Comparison of ENCODE assay signal across 24 cellular contexts in the genomic region with DNA sequence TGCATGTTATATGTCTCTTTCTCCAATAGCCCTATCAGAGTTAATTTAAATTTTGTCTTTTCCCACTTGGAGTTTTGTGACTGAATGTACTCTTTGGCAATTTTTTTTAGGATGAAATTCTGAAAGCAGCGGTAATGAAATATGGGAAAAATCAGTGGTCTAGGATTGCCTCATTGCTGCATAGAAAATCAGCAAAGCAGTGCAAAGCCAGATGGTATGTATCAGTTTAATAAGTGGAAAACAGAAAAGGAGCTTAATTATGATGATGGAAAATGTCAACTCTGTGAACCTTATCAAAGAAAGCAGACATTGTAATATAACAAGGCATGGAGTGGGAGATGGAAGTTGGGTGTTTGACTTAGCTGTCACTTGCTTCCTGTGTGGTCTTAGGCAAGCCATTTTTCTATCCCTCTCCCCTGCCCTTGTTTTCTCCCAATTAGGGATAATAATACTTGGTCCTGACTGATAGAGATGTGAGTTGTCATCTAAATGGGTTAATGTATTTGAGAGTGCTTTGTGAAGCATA. TPM values are rescaled to one million over a fixed set of nuclear protein-coding genes. Genes with fewer than 3 reads are reported as not detected.
DNase-seq lines count a peak whose midpoint lies in the region; ATAC-seq, FAIRE-seq and TF ChIP-seq lines count a peak whose summit lies in the region.
"Had no signal": no experiment of that assay in that cellular context is flagged by ENCODE, and none has a peak within 500 bp of the region (broad histone marks: within the 10 kb centered on the region; RNA-seq: fewer than 3 reads in every experiment).

No MANE protein-coding gene starts in this region.

- TF ChIP-seq POLR2A in HepG2 (IDR thresholded peaks at IDR 0.05; ENCODE audit: insufficient read depth in 1 of 2, low read depth in 2 of 2, low read length in 2 of 2) (no peak), right lobe of liver (IDR thresholded peaks at IDR 0.05) (no peak), endothelial cell of umbilical vein (IDR thresholded peaks at IDR 0.05; ENCODE audit: low read depth, low read length) (no peak)

- no peak overlapping the region for H3K9ac ChIP-seq in HepG2 (ENCODE audit: insufficient read depth, low read depth, low read length)
- H3K9ac ChIP-seq in endothelial cell of umbilical vein (replicated peaks; ENCODE audit: extremely low read depth, insufficient read depth, low read length): no peak overlapping the region

- POLR2A ChIA-PET in HepG2 (lab: Yijun Ruan, JAX): interaction anchor here (0.7 kb wide), 1 partner anchor 15 kb away, joined by 3 read pairs; no protein-coding TSS in a partner anchor
- POLR2A ChIA-PET in endothelial cell of umbilical vein (lab: Charles Lee): no interaction called here

- no peaks in the 10 kb centered on the region for H3K9me1 ChIP-seq in endothelial cell of umbilical vein (replicated peaks; ENCODE audit: control insufficient read depth, extremely low read depth, insufficient read depth, low read length)

- CTCF ChIA-PET in HepG2 (lab: Yijun Ruan, JAX; ENCODE audit: low intra/inter-chr PET ratio, low total read pairs) (no interaction called here), endothelial cell of umbilical vein (lab: Charles Lee) (no interaction called here)

- TF ChIP-seq EP300 in HepG2 (IDR thresholded peaks at IDR 0.05; ENCODE audit: low read depth in 2 of 2, low read length in 2 of 2) (no peak), HepG2 (CRISPR knock-in tag; IDR thresholded peaks at IDR 0.05; ENCODE audit: borderline replicate concordance) (no peak)

- H3K4me1 ChIP-seq in HepG2 (ENCODE audit: insufficient read depth, low read length) (peaks cover 34% of the 10 kb centered on the region), right lobe of liver (peaks cover 0 to 29% (median 17%) of the 10 kb centered on the region in 4 donors), endothelial cell of umbilical vein (ENCODE audit: control insufficient read depth, extremely low read depth, insufficient read depth, low read length) (peaks cover 22% of the 10 kb centered on the region)

- H4K20me1 ChIP-seq in HepG2 (ENCODE audit: insufficient read depth, low read length): peaks cover 27% of the 10 kb centered on the region
- no peaks in the 10 kb centered on the region for H4K20me1 ChIP-seq in endothelial cell of umbilical vein (replicated peaks; ENCODE audit: control insufficient read depth, extremely low read depth, insufficient read depth, low read length)

- dilution Hi-C loops in endothelial cell of umbilical vein (cut with MboI; ENCODE audit: extremely low pct_ligation_motif_present, low sequenced_read_pairs): no loop called here

- H2AFZ ChIP-seq in HepG2 (ENCODE audit: low read length) (no peak overlapping the region), endothelial cell of umbilical vein (ENCODE audit: low read depth, low read length) (no peak overlapping the region)

- no peak overlapping the region for H3K27ac ChIP-seq in HepG2 (ENCODE audit: extremely low read length, insufficient read depth, low read length)
- H3K27ac ChIP-seq in right lobe of liver: no peak overlapping the region
- H3K27ac ChIP-seq in endothelial cell of umbilical vein (ENCODE audit: insufficient read depth, low read depth, low read length): no peak overlapping the region
- H3K27ac ChIP-seq: brain microvascular endothelial cell, gastroesophageal sphincter, left lung, pancreas, thoracic aorta had no signal

- DNase-seq in HepG2 (ENCODE audit: low spot score) (no peak), right lobe of liver (no peak), SK-N-DZ (ENCODE audit: low spot score) (peak; percentile 23), endothelial cell of umbilical vein (ENCODE audit: low read depth, low spot score) (no peak), C1 segment of cervical spinal cord (lab: John Stamatoyannopoulos, UW) (no peak), NCI-H1105 (lab: John Stamatoyannopoulos, UW) (no peak), NCI-H69 (lab: John Stamatoyannopoulos, UW) (no peak)
- no peak for DNase-seq in stimulated activated naive CD8-positive, alpha-beta T cell treated with anti-CD3 and anti-CD28 coated beads, Interleukin-15, amount 100 ng/mL, for 72 hours
- DNase-seq: activated naive CD4-positive, alpha-beta T cell treated with Interleukin-2 at 50 U/mL for 16 hours; brain microvascular endothelial cell; cortex of kidney; GF-D8; left lung; mucosa of descending colon; NCI-H2029 treated with DMSO at 0.1 percent for 48 hours; NCI-H510A treated with DMSO at 0.1 percent for 48 hours; pancreas; SIG-M5; stimulated activated CD4-positive, alpha-beta T cell treated with anti-CD3 and anti-CD28 coated beads, Interleukin-4, amount 100 ng/mL, for 1 hour; T1000 had no signal

- in situ Hi-C loops in HepG2 (cut with HindIII; ENCODE audit: extremely low pct_ligation_motif_present, low pct_unique_long_range_greater_than_20kb): no loop called here

- TF ChIP-seq CTCF in HepG2 (CRISPR knock-in tag; IDR thresholded peaks at IDR 0.05) (no peak), right lobe of liver (IDR thresholded peaks at IDR 0.05) (no peak), endothelial cell of umbilical vein (IDR thresholded peaks at IDR 0.05; ENCODE audit: extremely low read depth in 1 of 2, insufficient read depth in 1 of 2, low read depth in 1 of 2, low read length in 2 of 2) (no peak)

- no peak for ATAC-seq in HepG2
- ATAC-seq in right lobe of liver: no peak
- ATAC-seq in stimulated activated naive CD8-positive, alpha-beta T cell treated with anti-CD3 and anti-CD28 coated beads, Interleukin-15, amount 100 ng/mL, for 72 hours: no peak
- ATAC-seq: gastroesophageal sphincter, left lung, mucosa of descending colon, pancreas had no signal

- BruUV-seq in HepG2 (replicated peaks; lab: Mats Ljungman, UMichigan) (no TSS peak), endothelial cell of umbilical vein (replicated peaks; lab: Mats Ljungman, UMichigan) (no TSS peak)

- H3K4me2 ChIP-seq in HepG2 (ENCODE audit: low read depth, low read length) (peak overlapping the region; percentile 97), endothelial cell of umbilical vein (ENCODE audit: insufficient read depth, low read length) (no peak overlapping the region)

- intact Hi-C loops in HepG2 (cut with micrococcal nuclease; ENCODE audit: unreplicated experiment) (no loop called here), right lobe of liver (cut with DNase I) (no loop called here), endothelial cell of umbilical vein (cut with micrococcal nuclease) (no loop called here)

- no peaks in the 10 kb centered on the region for H3K9me3 Mint-ChIP-seq in stimulated activated naive CD8-positive, alpha-beta T cell treated with anti-CD3 and anti-CD28 coated beads, Interleukin-15, amount 100 ng/mL, for 72 hours

- H3K4me3 Mint-ChIP-seq in stimulated activated naive CD8-positive, alpha-beta T cell treated with anti-CD3 and anti-CD28 coated beads, Interleukin-15, amount 100 ng/mL, for 72 hours: peak overlapping the region; percentile 96 to 99

- TF ChIP-seq RAD21 in HepG2 (CRISPR knock-in tag; IDR thresholded peaks at IDR 0.05): no peak

- H3K27me3 ChIP-seq in HepG2 (ENCODE audit: control insufficient read depth in 1 of 2, insufficient read depth in 2 of 2, low read length in 2 of 2) (peaks cover 0 to 3% of the 10 kb centered on the region in 2 experiments; a peak in 1 of 5 replicates), right lobe of liver (no peaks in the 10 kb centered on the region), endothelial cell of umbilical vein (ENCODE audit: control insufficient read depth in 2 of 2, insufficient read depth in 2 of 2, low read length in 2 of 2) (no peaks in the 10 kb centered on the region)
- H3K27me3 ChIP-seq: brain microvascular endothelial cell, gastroesophageal sphincter, left lung, pancreas had no signal

- H3K36me3 ChIP-seq in HepG2 (replicated peaks in 1 of 2; ENCODE audit: control insufficient read depth in 1 of 2, insufficient read depth in 2 of 2, low read length in 2 of 2) (peaks cover 17 to 42% of the 10 kb centered on the region in 2 experiments), right lobe of liver (peaks cover 5 to 38% (median 12%) of the 10 kb centered on the region in 4 donors), endothelial cell of umbilical vein (ENCODE audit: control insufficient read depth in 2 of 2, extremely low read depth in 1 of 2, insufficient read depth in 2 of 2, low read length in 2 of 2) (peaks cover 12 to 17% of the 10 kb centered on the region in 2 experiments)

- 99% methylated on average over 1 of the region's 1 CpG for WGBS in HepG2 (ENCODE audit: low lambda C conversion rate)
- 72% methylated on average over 1 of the region's 1 CpG for WGBS in right lobe of liver (ENCODE audit: insufficient coverage, low coverage, low lambda C conversion rate, missing lambda C conversion rate)

- FAIRE-seq in HepG2 (lab: Jason Lieb, UNC): no peak
- peak; percentile 46 for FAIRE-seq in endothelial cell of umbilical vein (lab: Jason Lieb, UNC)

- H3K9me3 ChIP-seq in HepG2 (ENCODE audit: low read length) (no peaks in the 10 kb centered on the region), right lobe of liver (no peaks in the 10 kb centered on the region), endothelial cell of umbilical vein (replicated peaks; ENCODE audit: control insufficient read depth, insufficient read depth, low read length) (no peaks in the 10 kb centered on the region)
- H3K9me3 ChIP-seq: gastroesophageal sphincter, left lung, mucosa of descending colon, pancreas, thoracic aorta had no signal

- H3K4me3 ChIP-seq in HepG2 (replicated peaks in 1 of 3; ENCODE audit: insufficient read depth in 1 of 3, low read depth in 2 of 3, low read length in 3 of 3) (no peak overlapping the region; a peak in 1 of 6 replicates), right lobe of liver (no peak overlapping the region), endothelial cell of umbilical vein (replicated peaks in 1 of 3; ENCODE audit: insufficient read depth in 1 of 3, low read depth in 1 of 3, low read length in 3 of 3) (no peak overlapping the region)
- H3K4me3 ChIP-seq: left lung, mucosa of descending colon, pancreas had no signal

- peaks cover 54% of the 10 kb centered on the region for H3K4me1 Mint-ChIP-seq in stimulated activated naive CD8-positive, alpha-beta T cell treated with anti-CD3 and anti-CD28 coated beads, Interleukin-15, amount 100 ng/mL, for 72 hours

- H3K27ac Mint-ChIP-seq in stimulated activated naive CD8-positive, alpha-beta T cell treated with anti-CD3 and anti-CD28 coated beads, Interleukin-15, amount 100 ng/mL, for 72 hours: no peak overlapping the region

- no peaks in the 10 kb centered on the region for H3K27me3 Mint-ChIP-seq in stimulated activated naive CD8-positive, alpha-beta T cell treated with anti-CD3 and anti-CD28 coated beads, Interleukin-15, amount 100 ng/mL, for 72 hours

- H3K79me2 ChIP-seq in HepG2 (ENCODE audit: insufficient read depth, low read length) (peaks cover 35% of the 10 kb centered on the region), endothelial cell of umbilical vein (ENCODE audit: control insufficient read depth, insufficient read depth, low read length) (peaks cover 34% of the 10 kb centered on the region)

RNA-seq across cellular contexts. Expression of a gene that starts 2.7 kb away (rescaled TPM):
- 34.2 and 54.5 TPM in 2 replicates for total RNA-seq in HepG2 (2016; rRNA removed; fragmentation: Illumina TruSeq; extraction: Trizol)
- total RNA-seq in HepG2 (2016; cell fraction: cytosol; rRNA removed; fragmentation: Illumina TruSeq; extraction: Trizol; ENCODE audit: low read depth): 3.6 and 4.7 TPM in 2 replicates
- total RNA-seq in HepG2 (2016; cell fraction: insoluble cytoplasmic fraction; rRNA removed; fragmentation: Illumina TruSeq; extraction: Trizol): 33.7 and 54.6 TPM in 2 replicates
- total RNA-seq in HepG2 (2016; cell fraction: membrane; rRNA removed; fragmentation: Illumina TruSeq; extraction: Trizol): 9.5 and 11.3 TPM in 2 replicates
- 28.9 and 29.6 TPM in 2 replicates for total RNA-seq in HepG2 (2016; cell fraction: nucleus; rRNA removed; fragmentation: Illumina TruSeq; extraction: Trizol)
- 8.5 and 11.0 TPM in 2 replicates for polyA plus RNA-seq in HepG2 (2011; rRNA removed)
- polyA plus RNA-seq in HepG2 (2011; cell fraction: cytosol; rRNA removed): 5.3 and 7.0 TPM in 2 replicates
- polyA plus RNA-seq in HepG2 (2011; cell fraction: nucleus; rRNA removed): 4.6 and 4.7 TPM in 2 replicates
- polyA plus RNA-seq in HepG2 (2012): 11.9 and 15.6 TPM in 2 replicates
- 1.3 and 1.5 TPM in 2 replicates for polyA plus RNA-seq in HepG2 (2016; cell fraction: cytosol; fragmentation: Illumina TruSeq; extraction: Trizol; ENCODE audit: low read depth)
- 36.3 and 37.4 TPM in 2 replicates for polyA plus RNA-seq in HepG2 (2016; cell fraction: insoluble cytoplasmic fraction; fragmentation: Illumina TruSeq; extraction: Trizol; ENCODE audit: low read depth)
- 2.6 and 3.2 TPM in 2 replicates for polyA plus RNA-seq in HepG2 (2016; cell fraction: membrane; fragmentation: Illumina TruSeq; extraction: Trizol; ENCODE audit: low read depth)
- 17.6 and 18.0 TPM in 2 replicates for polyA plus RNA-seq in HepG2 (2016; cell fraction: nucleus; fragmentation: Illumina TruSeq; extraction: Trizol; ENCODE audit: insufficient read depth, low read depth)
- 8.3 and 17.7 TPM in 2 replicates for polyA minus RNA-seq in HepG2 (2011; rRNA and poly(A)+ RNA removed; ENCODE audit: low replicate concordance)
- 14.9 and 15.7 TPM in 2 replicates for polyA minus RNA-seq in HepG2 (2011; cell fraction: cytosol; rRNA and poly(A)+ RNA removed)
- 32.6 and 34.1 TPM in 2 replicates for polyA minus RNA-seq in HepG2 (2011; cell fraction: nucleus; rRNA and poly(A)+ RNA removed)
- 10 to 100 TPM in 5 of 6 experiments, 1 to 10 TPM in 1; 9.2 to 13.0 (median 11.2) TPM for total RNA-seq in right lobe of liver
- 36.2 and 36.3 TPM in 2 replicates for polyA plus RNA-seq in SK-N-DZ (2014; cell fraction: cytosol; rRNA removed)
- polyA plus RNA-seq in SK-N-DZ (2014; cell fraction: nucleus; rRNA removed): 22.1 and 22.7 TPM in 2 replicates
- 23.5 and 24.6 TPM in 2 replicates for total RNA-seq in endothelial cell of umbilical vein
- 6.0 and 6.9 TPM in 2 replicates for polyA plus RNA-seq in endothelial cell of umbilical vein
- 10.4 and 10.6 TPM in 2 replicates for polyA plus RNA-seq in endothelial cell of umbilical vein (2011; cell fraction: cytosol; rRNA removed)
- polyA plus RNA-seq in endothelial cell of umbilical vein (2011; cell fraction: nucleus; rRNA removed): 10.4 and 15.6 TPM in 2 replicates
- polyA plus RNA-seq in endothelial cell of umbilical vein (2012): 12.1 and 16.9 TPM in 2 replicates
- polyA minus RNA-seq in endothelial cell of umbilical vein: 11.3 and 11.7 TPM in 2 replicates
- 18.5 TPM for polyA minus RNA-seq in endothelial cell of umbilical vein (2011; cell fraction: cytosol; rRNA and poly(A)+ RNA removed)
- 11.6 and 15.8 TPM in 2 replicates for polyA minus RNA-seq in endothelial cell of umbilical vein (2011; cell fraction: nucleus; rRNA and poly(A)+ RNA removed)

RNA-seq across cellular contexts. Expression of a gene that starts 47.8 kb away (rescaled TPM):
- not detected in 2 replicates for total RNA-seq in HepG2 (2016; rRNA removed; fragmentation: Illumina TruSeq; extraction: Trizol)
- not detected in 2 replicates for total RNA-seq in HepG2 (2016; cell fraction: cytosol; rRNA removed; fragmentation: Illumina TruSeq; extraction: Trizol; ENCODE audit: low read depth)
- total RNA-seq in HepG2 (2016; cell fraction: insoluble cytoplasmic fraction; rRNA removed; fragmentation: Illumina TruSeq; extraction: Trizol): not detected in 2 replicates
- not detected in 2 replicates for total RNA-seq in HepG2 (2016; cell fraction: membrane; rRNA removed; fragmentation: Illumina TruSeq; extraction: Trizol)
- total RNA-seq in HepG2 (2016; cell fraction: nucleus; rRNA removed; fragmentation: Illumina TruSeq; extraction: Trizol): not detected in 2 replicates
- not detected in 2 replicates for polyA plus RNA-seq in HepG2 (2011; rRNA removed)
- polyA plus RNA-seq in HepG2 (2011; cell fraction: cytosol; rRNA removed): not detected in 2 replicates
- not detected in 2 replicates for polyA plus RNA-seq in HepG2 (2011; cell fraction: nucleus; rRNA removed)
- not detected in 2 replicates for polyA plus RNA-seq in HepG2 (2012)
- polyA plus RNA-seq in HepG2 (2016; cell fraction: cytosol; fragmentation: Illumina TruSeq; extraction: Trizol; ENCODE audit: low read depth): not detected in 2 replicates
- polyA plus RNA-seq in HepG2 (2016; cell fraction: insoluble cytoplasmic fraction; fragmentation: Illumina TruSeq; extraction: Trizol; ENCODE audit: low read depth): not detected in 2 replicates
- polyA plus RNA-seq in HepG2 (2016; cell fraction: membrane; fragmentation: Illumina TruSeq; extraction: Trizol; ENCODE audit: low read depth): not detected in 2 replicates
- not detected in 2 replicates for polyA plus RNA-seq in HepG2 (2016; cell fraction: nucleus; fragmentation: Illumina TruSeq; extraction: Trizol; ENCODE audit: insufficient read depth, low read depth)
- polyA minus RNA-seq in HepG2 (2011; rRNA and poly(A)+ RNA removed; ENCODE audit: low replicate concordance): not detected in 2 replicates
- polyA minus RNA-seq in HepG2 (2011; cell fraction: cytosol; rRNA and poly(A)+ RNA removed): not detected in 2 replicates
- not detected in 2 replicates for polyA minus RNA-seq in HepG2 (2011; cell fraction: nucleus; rRNA and poly(A)+ RNA removed)
- total RNA-seq in right lobe of liver: not detected
- polyA plus RNA-seq in SK-N-DZ (2014; cell fraction: cytosol; rRNA removed): 0.78 and 0.85 TPM in 2 replicates
- 0.23 TPM in 1 of 2 replicates, not detected in the other for polyA plus RNA-seq in SK-N-DZ (2014; cell fraction: nucleus; rRNA removed)
- total RNA-seq in endothelial cell of umbilical vein: not detected in 2 replicates
- polyA plus RNA-seq in endothelial cell of umbilical vein: not detected in 2 replicates
- not detected in 2 replicates for polyA plus RNA-seq in endothelial cell of umbilical vein (2011; cell fraction: cytosol; rRNA removed)
- polyA plus RNA-seq in endothelial cell of umbilical vein (2011; cell fraction: nucleus; rRNA removed): not detected in 2 replicates
- not detected in 2 replicates for polyA plus RNA-seq in endothelial cell of umbilical vein (2012)
- polyA minus RNA-seq in endothelial cell of umbilical vein: not detected in 2 replicates
- polyA minus RNA-seq in endothelial cell of umbilical vein (2011; cell fraction: cytosol; rRNA and poly(A)+ RNA removed): not detected
- not detected in 2 replicates for polyA minus RNA-seq in endothelial cell of umbilical vein (2011; cell fraction: nucleus; rRNA and poly(A)+ RNA removed)
- total RNA-seq: epithelial cell of proximal tubule, gastroesophageal sphincter, mucosa of descending colon, skeletal muscle tissue, thoracic aorta had no signal
